26 cellular contexts compared by ENCODE assay signal in genomic region chr10:125087897-125088215, GRCh38.
DNase-seq lines count a peak whose midpoint lies in the region; ATAC-seq and TF ChIP-seq lines count a peak whose summit lies in the region.
"Had no signal": no experiment of that assay in that cellular context is flagged by ENCODE, and none has a peak within 500 bp of the region (broad histone marks: within the 10 kb centered on the region; RNA-seq: fewer than 3 reads in every experiment).

No MANE protein-coding gene starts in this region.

- H3K36me3 ChIP-seq in thyroid gland = no peaks in the 10 kb centered on the region
- H3K36me3 ChIP-seq: uterus had no signal

- POLR2A ChIA-PET in RWPE1 (lab: Yijun Ruan, JAX; ENCODE audit: low non-redundant PET) = no interaction called here

- H3K27me3 Mint-ChIP-seq in endothelial cell (ENCODE audit: unreplicated experiment) (peaks cover 6% of the 10 kb centered on the region), nephron progenitor cell (ENCODE audit: low read depth, poor library complexity) (peaks cover 3% of the 10 kb centered on the region)

- H3K27me3 ChIP-seq in thyroid gland = no peaks in the 10 kb centered on the region
- H3K27me3 ChIP-seq: body of pancreas, pancreas, uterus had no signal

- 91% methylated on average over 10 of the region's 10 CpGs for WGBS in thyroid gland, 2 donors

- CTCF ChIA-PET in RWPE1 (lab: Yijun Ruan, JAX) = interaction anchor here (0.5 to 1.6 kb wide), 3 partner anchors 9 to 40 kb away, joined by 3 read pairs; no protein-coding TSS in a partner anchor

- H3K4me3 ChIP-seq in thyroid gland (replicated peaks in 1 of 3) = no peak overlapping the region
- H3K4me3 ChIP-seq: body of pancreas, pancreas, uterus had no signal

- H3K27ac Mint-ChIP-seq in endothelial cell (ENCODE audit: unreplicated experiment) (no peak overlapping the region), nephron progenitor cell (peak overlapping the region; percentile 10)
- H3K27ac Mint-ChIP-seq: memory B cell; stimulated activated memory B cell treated with anti-CD40 and anti-IgM and Interleukin-4, amounts not matched to agents 10 μg/mL and 1 μg/mL and 100 μg/mL, for 72 hours had no signal

- ATAC-seq in HG03135 (IDR thresholded peaks at IDR 0.05; ENCODE audit: unreplicated experiment) = no peak
- ATAC-seq: body of pancreas; pancreas; PC-3; right cardiac atrium; stimulated activated memory B cell treated with anti-CD40 and anti-IgM and Interleukin-4, amounts not matched to agents 10 μg/mL and 1 μg/mL and 100 μg/mL, for 72 hours had no signal

- peaks cover 60 to 71% of the 10 kb centered on the region in 2 donors for H3K4me1 ChIP-seq in thyroid gland

- no peak for TF ChIP-seq CTCF in RWPE1 (conservative IDR thresholded peaks at IDR 0.05; ENCODE audit: low read depth)
- no peak for TF ChIP-seq CTCF in endothelial cell (IDR thresholded peaks at IDR 0.05; ENCODE audit: unreplicated experiment)
- no peak for TF ChIP-seq CTCF in nephron progenitor cell (IDR thresholded peaks at IDR 0.05)
- no peak for TF ChIP-seq CTCF in thyroid gland (IDR thresholded peaks at IDR 0.05)

- intact Hi-C loops in thyroid gland (cut with DNase I) = loop anchor here (10.0 kb wide), 1 partner anchor 67 kb away; no protein-coding TSS in a partner anchor

- H3K27ac ChIP-seq in RWPE1 (peak overlapping the region; percentile 76), thyroid gland (peak overlapping the region in 2 of 3 donors; percentile 46 to 94)
- H3K27ac ChIP-seq: body of pancreas, pancreas, uterus had no signal

- H3K4me1 Mint-ChIP-seq in endothelial cell (ENCODE audit: unreplicated experiment) (peaks cover 22% of the 10 kb centered on the region), nephron progenitor cell (peaks cover 63% of the 10 kb centered on the region)
- H3K4me1 Mint-ChIP-seq: IgD-negative memory B cell; memory B cell; stimulated activated memory B cell treated with anti-CD40 and anti-IgM and Interleukin-4, amounts not matched to agents 10 μg/mL and 1 μg/mL and 100 μg/mL, for 72 hours had no signal

- peak overlapping the region; percentile 34 for H3K4me3 Mint-ChIP-seq in endothelial cell (ENCODE audit: unreplicated experiment)
- H3K4me3 Mint-ChIP-seq in nephron progenitor cell = no peak overlapping the region
- H3K4me3 Mint-ChIP-seq: IgD-negative memory B cell; memory B cell; stimulated activated memory B cell treated with anti-CD40 and anti-IgM and Interleukin-4, amounts not matched to agents 10 μg/mL and 1 μg/mL and 100 μg/mL, for 72 hours had no signal

- no peak for TF ChIP-seq POLR2A in thyroid gland (IDR thresholded peaks at IDR 0.05)

- peaks cover 24% of the 10 kb centered on the region for H3K36me3 Mint-ChIP-seq in endothelial cell (ENCODE audit: low read depth, unreplicated experiment)
- peaks cover 62% of the 10 kb centered on the region for H3K36me3 Mint-ChIP-seq in nephron progenitor cell (ENCODE audit: low read depth)
- H3K36me3 Mint-ChIP-seq: memory B cell; stimulated activated memory B cell treated with anti-CD40 and anti-IgM and Interleukin-4, amounts not matched to agents 10 μg/mL and 1 μg/mL and 100 μg/mL, for 72 hours had no signal

- H3K9me3 Mint-ChIP-seq in endothelial cell (ENCODE audit: unreplicated experiment) (no peaks in the 10 kb centered on the region), nephron progenitor cell (no peaks in the 10 kb centered on the region)
- H3K9me3 Mint-ChIP-seq: memory B cell; stimulated activated memory B cell treated with anti-CD40 and anti-IgM and Interleukin-4, amounts not matched to agents 10 μg/mL and 1 μg/mL and 100 μg/mL, for 72 hours had no signal

- DNase-seq in RWPE1 (ENCODE audit: low spot score) (no peak), endothelial cell (ENCODE audit: low spot score) (no peak), nephron progenitor cell (no peak), thyroid gland (no peak), HPDE6-E6E7 (ENCODE audit: extremely low spot score) (no peak)
- DNase-seq in stimulated activated CD4-positive, alpha-beta T cell treated with anti-CD3 and anti-CD28 coated beads, Interleukin-1b, Interleukin-23, amount 100 ng/mL, for 48 hours = no peak
- DNase-seq: activated CD4-positive, alpha-beta T cell treated with anti-CD3 and anti-CD28 coated beads for 48 hours; activated CD8-positive, alpha-beta memory T cell treated with anti-CD3 and anti-CD28 coated beads for 24 hours; activated T-cell treated with anti-CD3 and anti-CD28 coated beads, Interleukin-2, amount 50 U/mL, for 1 hour; foreskin fibroblast; NCI-H1092 treated with DMSO at 0.1 percent for 48 hours; NCI-H1930; NCI-H526; NK-92 treated with Interleukin-12 subunit alpha and Interleukin-12 subunit beta, amount 100 ng/mL, for 24 hours; PC-3; SHP77; stimulated activated CD4-positive, alpha-beta T cell treated with anti-CD3 and anti-CD28 coated beads, Interleukin-12 subunit alpha, Interleukin-12 subunit beta, amount 100 ng/mL, for 4 hours; stimulated activated CD4-positive, alpha-beta T cell treated with anti-CD3 and anti-CD28 coated beads, Interleukin-4, amount 100 ng/mL, for 24 hours; uterus had no signal

- no peaks in the 10 kb centered on the region for H3K9me3 ChIP-seq in thyroid gland
- H3K9me3 ChIP-seq: body of pancreas, pancreas, uterus had no signal
